Comparison of ENCODE assay signal across 28 cellular contexts in the genomic region with DNA sequence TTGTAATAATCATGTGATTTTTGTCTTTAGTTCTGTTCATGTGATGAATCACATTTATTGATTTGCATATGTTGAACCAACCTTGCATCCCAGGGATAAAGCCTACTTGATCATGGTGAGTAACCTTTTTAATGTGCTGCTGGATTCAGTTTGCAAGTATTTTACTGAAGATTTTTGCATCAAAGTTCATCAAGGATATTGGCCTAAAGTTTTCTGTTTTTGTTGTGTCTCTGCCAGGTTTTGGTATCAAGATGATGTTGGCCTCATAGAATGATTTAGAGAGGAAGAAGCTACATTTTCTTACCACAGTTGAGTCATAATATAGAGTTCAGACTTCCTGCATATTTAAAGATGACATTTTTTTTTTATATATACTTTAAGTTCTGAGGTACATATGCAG.
DNase-seq lines count a peak whose midpoint lies in the region; TF ChIP-seq lines count a peak whose summit lies in the region.
"Had no signal": no experiment of that assay in that cellular context is flagged by ENCODE, and none has a peak within 500 bp of the region (broad histone marks: within the 10 kb centered on the region; RNA-seq: fewer than 3 reads in every experiment).

No MANE protein-coding gene starts in this region.

- TF ChIP-seq EP300 in sigmoid colon (IDR thresholded peaks at IDR 0.05): no peak

- H3K9me3 ChIP-seq in sigmoid colon: no peaks in the 10 kb centered on the region
- H3K9me3 ChIP-seq: colonic mucosa, gastrocnemius medialis, vagina had no signal

- no peaks in the 10 kb centered on the region for H3K27me3 ChIP-seq in sigmoid colon
- H3K27me3 ChIP-seq: colonic mucosa, gastrocnemius medialis, tibial artery, vagina had no signal

- TF ChIP-seq POLR2A in sigmoid colon (IDR thresholded peaks at IDR 0.05): no peak

- TF ChIP-seq CTCF in choroid plexus epithelial cell (conservative IDR thresholded peaks at IDR 0.05; ENCODE audit: low read depth, low read length) (no peak), sigmoid colon (IDR thresholded peaks at IDR 0.05) (no peak)

- H3K27ac ChIP-seq in sigmoid colon: no peak overlapping the region
- H3K27ac ChIP-seq: colonic mucosa, epithelial cell of prostate, gastrocnemius medialis, SK-N-MC, tibial artery, vagina had no signal

- H3K4me1 ChIP-seq in sigmoid colon: no peaks in the 10 kb centered on the region
- H3K4me1 ChIP-seq: colonic mucosa, gastrocnemius medialis, vagina had no signal

- H3K36me3 ChIP-seq in sigmoid colon: no peaks in the 10 kb centered on the region
- H3K36me3 ChIP-seq: colonic mucosa, gastrocnemius medialis, tibial artery, vagina had no signal

- no peak overlapping the region for H3K4me3 ChIP-seq in choroid plexus epithelial cell (ENCODE audit: low read depth, low read length)
- no peak overlapping the region for H3K4me3 ChIP-seq in sigmoid colon
- H3K4me3 ChIP-seq: colonic mucosa, gastrocnemius medialis, SK-N-MC, tibial artery, vagina had no signal

- intact Hi-C loops in sigmoid colon (cut with DNase I): no loop called here

- DNase-seq in GM04503 (ENCODE audit: low read depth) (peak; percentile 24), NCI-H226 (peak; percentile 33), choroid plexus epithelial cell (ENCODE audit: low read depth) (peak; percentile 43), kidney tubule cell (ENCODE audit: low spot score) (peak; percentile 55), HUDEP-2 (lab: John Stamatoyannopoulos, UW; ENCODE audit: unreplicated experiment in 76 of 76) (no peak), midbrain (lab: John Stamatoyannopoulos, UW) (no peak), dermis blood vessel endothelial cell (no peak), sigmoid colon (no peak)
- DNase-seq: activated CD4-positive, alpha-beta memory T cell treated with anti-CD3 and anti-CD28 coated beads, Interleukin-2, amount 10 ng/mL, durations not matched to agents 7 days and 5 days; activated CD4-positive, alpha-beta T cell treated with anti-CD3 and anti-CD28 coated beads for 1 hour; activated CD8-positive, alpha-beta memory T cell treated with anti-CD3 and anti-CD28 coated beads, Interleukin-2, amount 50 U/mL, for 4 hours; activated naive CD4-positive, alpha-beta T cell treated with anti-CD3 and anti-CD28 coated beads, Interleukin-2, amount 10 ng/mL, durations not matched to agents 7 days and 5 days; CD8-positive, alpha-beta memory T cell; colonic mucosa; DMS 273 treated with DMSO at 0.1 percent for 48 hours; effector CD8-positive, alpha-beta T cell; gastrocnemius medialis; naive thymus-derived CD8-positive, alpha-beta T cell; NCI-H1048; NCI-H1694; NCI-H510A; occipital lobe; stimulated activated CD4-positive, alpha-beta T cell treated with anti-CD3 and anti-CD28 coated beads, Interleukin-4, amount 100 ng/mL, for 24 hours; T-helper 17 cell; tibial artery had no signal

Comparison
In these comparisons a context has a peak if more than half of its experiments do, and no peak if none do; other contexts are left out.
1. DNase-seq: peak in GM04503 (single experiment), NCI-H226 (single experiment), choroid plexus epithelial cell (single experiment) and kidney tubule cell (single experiment); none in HUDEP-2 (0 of 76), midbrain (single experiment), dermis blood vessel endothelial cell (single experiment) and sigmoid colon (single experiment).